In genomic region chr2:24365051-24365450, GRCh38 we compare ENCODE assay signal across 9 cellular contexts. TPM values are rescaled to one million over a fixed set of nuclear protein-coding genes. Genes with fewer than 3 reads are reported as not detected.
DNase-seq lines count a peak whose midpoint lies in the region; ATAC-seq and TF ChIP-seq lines count a peak whose summit lies in the region.
"Had no signal": no experiment of that assay in that cellular context is flagged by ENCODE, and none has a peak within 500 bp of the region (broad histone marks: within the 10 kb centered on the region; RNA-seq: fewer than 3 reads in every experiment).

No MANE protein-coding gene starts in this region.

- ATAC-seq in GM18909 (IDR thresholded peaks at IDR 0.05; ENCODE audit: poor library complexity, unreplicated experiment), result no peak

- TF ChIP-seq CTCF in C4-2B (conservative IDR thresholded peaks at IDR 0.05), result no peak

- peak overlapping the region; percentile 18 for H3K27ac ChIP-seq in C4-2B
- H3K27ac ChIP-seq: KMS-11 had no signal

- peak; percentile 38 for DNase-seq in NCI-H1694 (lab: John Stamatoyannopoulos, UW)
- DNase-seq in dermis blood vessel endothelial cell, result peak; percentile 91
- peak; percentile 82 for DNase-seq in mucosa of gallbladder (ENCODE audit: low spot score)
- no peak for DNase-seq in SW480 (ENCODE audit: low spot score)
- DNase-seq in stimulated activated naive CD4-positive, alpha-beta T cell treated with Interleukin-2 at 50 U/mL for 16 hours (lab: John Stamatoyannopoulos, UW), result no peak
- no peak for DNase-seq in stimulated activated CD4-positive, alpha-beta T cell treated with anti-CD3 and anti-CD28 coated beads, Interleukin-1b, Interleukin-23, amount 100 ng/mL, for 48 hours

RNA-seq across cellular contexts. Expression of gene ITSN2, which starts 4.7 kb away (rescaled TPM):
- 59.7 and 68.2 TPM in 2 replicates for total RNA-seq in dermis blood vessel endothelial cell
- 49.6 TPM for total RNA-seq in mucosa of gallbladder

Comparison
In these comparisons a context has a peak if more than half of its experiments do, and no peak if none do; other contexts are left out.
1. DNase-seq: peak in NCI-H1694 (single experiment), dermis blood vessel endothelial cell (single experiment) and mucosa of gallbladder (single experiment); none in SW480 (single experiment), stimulated activated naive CD4-positive, alpha-beta T cell treated with Interleukin-2 at 50 U/mL for 16 hours (single experiment) and stimulated activated CD4-positive, alpha-beta T cell treated with anti-CD3 and anti-CD28 coated beads, Interleukin-1b, Interleukin-23, amount 100 ng/mL, for 48 hours (single experiment).